ENCODE assay signal across 9 cellular contexts in the genomic region with DNA sequence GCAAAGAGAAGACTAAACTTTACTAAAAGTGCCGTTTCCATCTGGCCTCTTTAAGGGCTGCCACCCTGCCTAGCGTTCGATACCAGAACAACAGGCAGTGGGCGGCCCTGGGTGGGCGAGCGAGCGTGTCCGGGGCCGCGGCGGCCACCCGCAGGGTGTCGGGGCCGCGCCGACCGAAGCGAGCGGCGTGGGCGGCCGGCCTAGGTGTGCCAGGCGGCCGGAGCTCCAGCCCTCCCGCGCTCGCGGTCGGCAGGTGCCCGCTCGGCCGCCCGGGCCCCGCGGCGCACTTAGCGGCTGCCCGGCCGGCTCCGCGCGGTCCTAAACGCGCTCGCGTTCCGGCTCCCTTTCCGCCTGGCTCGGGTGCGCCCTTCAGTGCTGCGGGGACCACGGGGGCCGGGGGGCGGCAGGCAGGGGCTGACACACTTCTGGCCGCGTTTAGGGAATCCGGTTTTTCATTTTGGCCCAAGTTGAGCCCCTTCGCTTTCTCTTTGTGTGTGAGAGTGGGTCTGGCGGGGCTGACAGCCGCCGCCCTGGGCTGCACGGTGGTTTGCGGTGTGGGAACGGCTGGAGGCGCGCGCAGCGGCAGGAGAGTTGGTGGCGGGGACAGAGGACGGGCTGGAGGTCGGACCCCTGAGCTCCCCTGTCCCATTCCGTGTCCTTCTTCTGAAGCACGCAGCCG. TPM values are rescaled to one million over a fixed set of nuclear protein-coding genes. Genes with fewer than 3 reads are reported as not detected.
DNase-seq lines count a peak whose midpoint lies in the region; ATAC-seq and TF ChIP-seq lines count a peak whose summit lies in the region.
"Had no signal": no experiment of that assay in that cellular context is flagged by ENCODE, and none has a peak within 500 bp of the region (broad histone marks: within the 10 kb centered on the region; RNA-seq: fewer than 3 reads in every experiment).

No MANE protein-coding gene starts in this region.

- no CpG with 5 or more reads among the region's 74 CpGs for WGBS in gastroesophageal sphincter (ENCODE audit: low coverage in 1 of 2), 2 donors

- no peak for TF ChIP-seq EP300 in gastroesophageal sphincter (IDR thresholded peaks at IDR 0.05)

- peak overlapping the region in 1 of 4 donors; percentile 62 for H3K27ac ChIP-seq in gastroesophageal sphincter

- H3K27ac Mint-ChIP-seq in activated T-helper 2 cell treated with anti-CD3 and anti-CD28 coated beads, Interferon-gamma antibody, Interleukin-2, Interleukin-4, amounts not matched to agents 10 μg/mL and 5 μg/mL and 100 μg/mL, durations not matched to agents 14 hours and 24 hours and 36 hours = no peak overlapping the region

- TF ChIP-seq POLR2A in gastroesophageal sphincter (IDR thresholded peaks at IDR 0.05) = no peak

- peak; percentile 50 for ATAC-seq in gastroesophageal sphincter
- no peak for ATAC-seq in HG02970 (IDR thresholded peaks at IDR 0.05; ENCODE audit: low FRiP score, unreplicated experiment)

- intact Hi-C loops in activated T-helper 2 cell treated with anti-CD3 and anti-CD28 coated beads, Interferon-gamma antibody, Interleukin-2, Interleukin-4, amounts not matched to agents 10 μg/mL and 5 μg/mL and 100 μg/mL, durations not matched to agents 14 hours and 24 hours and 36 hours (cut with micrococcal nuclease) = loop anchor here (10.0 kb wide), 4 partner anchors 341 to 491 kb away; no protein-coding TSS in a partner anchor

- H3K27me3 Mint-ChIP-seq in activated T-helper 2 cell treated with anti-CD3 and anti-CD28 coated beads, Interferon-gamma antibody, Interleukin-2, Interleukin-4, amounts not matched to agents 10 μg/mL and 5 μg/mL and 100 μg/mL, durations not matched to agents 14 hours and 24 hours and 36 hours (ENCODE audit: low read depth) = peaks cover 74% of the 10 kb centered on the region

- H3K36me3 Mint-ChIP-seq in activated T-helper 2 cell treated with anti-CD3 and anti-CD28 coated beads, Interferon-gamma antibody, Interleukin-2, Interleukin-4, amounts not matched to agents 10 μg/mL and 5 μg/mL and 100 μg/mL, durations not matched to agents 14 hours and 24 hours and 36 hours (ENCODE audit: low read depth) = no peaks in the 10 kb centered on the region

- H3K4me3 ChIP-seq in gastroesophageal sphincter = peak overlapping the region; percentile 37 to 66

- H3K36me3 ChIP-seq in gastroesophageal sphincter = no peaks in the 10 kb centered on the region

- DNase-seq in NCI-H187 (lab: John Stamatoyannopoulos, UW) (peak; percentile 40 to 44), NCI-H187 treated with DMSO at 0.1 percent for 48 hours (lab: John Stamatoyannopoulos, UW) (no peak), HCEC 1CT (peak; percentile 32), NCI-H345 treated with DMSO at 0.1 percent for 48 hours (lab: John Stamatoyannopoulos, UW; ENCODE audit: unreplicated experiment) (peak; percentile 22), occipital lobe (lab: John Stamatoyannopoulos, UW) (peak; percentile 37)
- no peak for DNase-seq in activated T-helper 2 cell treated with anti-CD3 and anti-CD28 coated beads, Interferon-gamma antibody, Interleukin-2, Interleukin-4, amounts not matched to agents 10 μg/mL and 5 μg/mL and 100 μg/mL, durations not matched to agents 14 hours and 24 hours and 36 hours (ENCODE audit: low spot score)

- H3K27me3 ChIP-seq in gastroesophageal sphincter = peaks cover 84% of the 10 kb centered on the region

- peaks cover 43% of the 10 kb centered on the region for H3K4me1 Mint-ChIP-seq in activated T-helper 2 cell treated with anti-CD3 and anti-CD28 coated beads, Interferon-gamma antibody, Interleukin-2, Interleukin-4, amounts not matched to agents 10 μg/mL and 5 μg/mL and 100 μg/mL, durations not matched to agents 14 hours and 24 hours and 36 hours (ENCODE audit: low read depth)

- TF ChIP-seq CTCF in gastroesophageal sphincter (IDR thresholded peaks at IDR 0.05) = peak in 3 of 4 experiments; percentile 13 to 21 (median 16)

- H3K9me3 Mint-ChIP-seq in activated T-helper 2 cell treated with anti-CD3 and anti-CD28 coated beads, Interferon-gamma antibody, Interleukin-2, Interleukin-4, amounts not matched to agents 10 μg/mL and 5 μg/mL and 100 μg/mL, durations not matched to agents 14 hours and 24 hours and 36 hours = no peaks in the 10 kb centered on the region

- peaks cover 0 to 68% (median 27%) of the 10 kb centered on the region in 3 donors for H3K4me1 ChIP-seq in gastroesophageal sphincter

- no peaks in the 10 kb centered on the region for H3K9me3 ChIP-seq in gastroesophageal sphincter

- peak overlapping the region; percentile 77 for H3K4me3 Mint-ChIP-seq in activated T-helper 2 cell treated with anti-CD3 and anti-CD28 coated beads, Interferon-gamma antibody, Interleukin-2, Interleukin-4, amounts not matched to agents 10 μg/mL and 5 μg/mL and 100 μg/mL, durations not matched to agents 14 hours and 24 hours and 36 hours (ENCODE audit: low read depth)

RNA-seq across cellular contexts. Expression of a gene that starts 2.9 kb away (rescaled TPM):
- total RNA-seq in activated T-helper 2 cell treated with anti-CD3 and anti-CD28 coated beads, Interferon-gamma antibody, Interleukin-2, Interleukin-4, amounts not matched to agents 10 μg/mL and 5 μg/mL and 100 μg/mL, durations not matched to agents 14 hours and 24 hours and 36 hours = 0.39 and 0.60 TPM in 2 replicates
- 1 to 10 TPM in 3 of 4 donors, under 1 TPM in 1; 0.13 to 2.1 (median 1.3) TPM for total RNA-seq in gastroesophageal sphincter
- 16.1 TPM for total RNA-seq in occipital lobe
- total RNA-seq: dermis microvascular lymphatic vessel endothelial cell had no signal

Comparison
In these comparisons a context has a peak if more than half of its experiments do, and no peak if none do; other contexts are left out.
1. DNase-seq: peak in NCI-H187 (2 of 2), HCEC 1CT (single experiment), NCI-H345 treated with DMSO at 0.1 percent for 48 hours (single experiment) and occipital lobe (single experiment); none in NCI-H187 treated with DMSO at 0.1 percent for 48 hours (single experiment) and activated T-helper 2 cell treated with anti-CD3 and anti-CD28 coated beads, Interferon-gamma antibody, Interleukin-2, Interleukin-4, amounts not matched to agents 10 μg/mL and 5 μg/mL and 100 μg/mL, durations not matched to agents 14 hours and 24 hours and 36 hours (single experiment).